Comparison of ENCODE assay signal across 22 cellular contexts in genomic region chr2:226692521-226693126, GRCh38.
"Had no signal": no experiment of that assay in that cellular context is flagged by ENCODE, and none has a peak within 500 bp of the region (broad histone marks: within the 10 kb centered on the region; RNA-seq: fewer than 3 reads in every experiment).

No MANE protein-coding gene starts in this region.

- H3K27ac ChIP-seq: RWPE1, SJSA1 had no signal

- H3K36me3 ChIP-seq: SJSA1 had no signal

- H3K27me3 ChIP-seq: SJSA1 had no signal

- H3K9me3 ChIP-seq: SJSA1 had no signal

- ATAC-seq: activated CD8-positive, alpha-beta T cell treated with anti-CD3 and anti-CD28 coated beads, Interleukin-2, amount 10 ng/mL, durations not matched to agents 7 days and 5 days; Panc1 had no signal

- DNase-seq: activated CD4-positive, alpha-beta T cell treated with anti-CD3 and anti-CD28 coated beads for 48 hours; activated CD4-positive, alpha-beta T cell treated with anti-CD3 and anti-CD28 coated beads, Interleukin-2, amount 50 U/mL, for 4 hours; activated CD4-positive, CD25-positive, alpha-beta regulatory T cell treated with anti-CD3 and anti-CD28 coated beads, Interleukin-2, amount 50 U/mL, for 72 hours; activated CD8-positive, alpha-beta memory T cell treated with anti-CD3 and anti-CD28 coated beads, Interleukin-2, amount 50 U/mL, for 48 hours; activated CD8-positive, alpha-beta T cell treated with anti-CD3 and anti-CD28 coated beads, Interleukin-2, amount 10 ng/mL, durations not matched to agents 7 days and 5 days; activated naive CD4-positive, alpha-beta T cell treated with anti-CD3 and anti-CD28 coated beads, Interleukin-2, amount 50 U/mL, for 16 hours; activated naive CD8-positive, alpha-beta T cell treated with anti-CD3 and anti-CD28 coated beads, Interleukin-2, amount 10 ng/mL, durations not matched to agents 7 days and 5 days; activated T-cell treated with anti-CD3 and anti-CD28 coated beads, Interleukin-2, amount 50 U/mL, for 1 hour; aorta; MM.1S; NCI-H1105; NCI-H1436; NCI-H187; NCI-H2081; NCI-H510A treated with DMSO at 0.1 percent for 48 hours; NCI-H69; NK-92 treated with Interleukin-12 subunit alpha and Interleukin-12 subunit beta, amount 100 ng/mL, for 24 hours; OCI-M1; SHP77 had no signal

- H3K4me3 ChIP-seq: SJSA1 had no signal
